ENCODE assay signal across 2 cellular contexts in genomic region chr5:26807231-26808199, GRCh38.
TF ChIP-seq lines count a peak whose summit lies in the region.

No MANE protein-coding gene starts in this region.

TF ChIP-seq in GM23338, 12 proteins besides CTCF, POLR2A, EP300 and RAD21 (continued from another document):
- TF ChIP-seq ETS1 (IDR thresholded peaks at IDR 0.05) (no peak), STAT1 (IDR thresholded peaks at IDR 0.05; ENCODE audit: unreplicated experiment) (no peak), ZNF114 (CRISPR knock-in tag; IDR thresholded peaks at IDR 0.05) (no peak), POLR2AphosphoS5 (IDR thresholded peaks at IDR 0.05; ENCODE audit: low read depth) (no peak), REST (IDR thresholded peaks at IDR 0.05; ENCODE audit: unreplicated experiment) (no peak), EZH2phosphoT487 (IDR thresholded peaks at IDR 0.05; ENCODE audit: unreplicated experiment) (no peak), CREB1 (CRISPR knock-in tag; IDR thresholded peaks at IDR 0.05; ENCODE audit: low read depth) (no peak), JUNB (IDR thresholded peaks at IDR 0.05; ENCODE audit: unreplicated experiment) (no peak), ZNF462 (CRISPR knock-in tag; IDR thresholded peaks at IDR 0.05) (no peak)
TF ChIP-seq in GM23338: peak in this region for 0.

TF ChIP-seq in H1, 55 proteins besides CTCF, POLR2A, EP300 and RAD21 (continued from another document):
- TF ChIP-seq CTBP2 (IDR thresholded peaks at IDR 0.05; ENCODE audit: borderline replicate concordance, insufficient read depth, insufficient read length, low read length) (no peak), SRF (IDR thresholded peaks at IDR 0.05; ENCODE audit: low read depth, low read length) (no peak), TBP (IDR thresholded peaks at IDR 0.05; ENCODE audit: low read depth, low read length) (no peak), SUZ12 (IDR thresholded peaks at IDR 0.05; ENCODE audit: low read length) (no peak), CHD7 (IDR thresholded peaks at IDR 0.05; ENCODE audit: insufficient replicate concordance, low read length) (no peak), SP4 (IDR thresholded peaks at IDR 0.05; ENCODE audit: low read length) (no peak), BCL11A (IDR thresholded peaks at IDR 0.05; ENCODE audit: low read depth in 2 of 2, low read length in 2 of 2) (no peak), GABPA (IDR thresholded peaks at IDR 0.05; ENCODE audit: borderline replicate concordance, insufficient read depth, low read length) (no peak), RNF2 (IDR thresholded peaks at IDR 0.05; ENCODE audit: borderline replicate concordance, low read depth, low read length, missing control alignments, poor library complexity, severe bottlenecking) (no peak), TAF1 (IDR thresholded peaks at IDR 0.05; ENCODE audit: low read depth, low read length) (no peak)
